ENCODE assay signal across 1 cellular context in genomic region chr6:30396833-30397479, GRCh38.
TF ChIP-seq lines count a peak whose summit lies in the region.

No MANE protein-coding gene starts in this region.

TF ChIP-seq in HepG2, 621 proteins besides CTCF, POLR2A, EP300 and RAD21 (continued from another document and continues in another):
- TF ChIP-seq TCF7L2 (IDR thresholded peaks at IDR 0.05; ENCODE audit: low read depth, low read length) (no peak), NFRKB (IDR thresholded peaks at IDR 0.05) (no peak), BRCA1 (CRISPR knock-in tag; IDR thresholded peaks at IDR 0.05) (no peak), ZNF549 (CRISPR knock-in tag; IDR thresholded peaks at IDR 0.05) (no peak), KDM6A (CRISPR knock-in tag; IDR thresholded peaks at IDR 0.05; ENCODE audit: low read depth) (no peak), SP5 (CRISPR knock-in tag; IDR thresholded peaks at IDR 0.05; ENCODE audit: borderline replicate concordance, low read depth) (0 out of 2 replicates have a peak, but pooled peaks have one; percentile 30), ZNF136 (CRISPR knock-in tag; IDR thresholded peaks at IDR 0.05; ENCODE audit: low read depth) (no peak), HOXA7 (CRISPR knock-in tag; IDR thresholded peaks at IDR 0.05) (no peak), ZNF292 (CRISPR knock-in tag; IDR thresholded peaks at IDR 0.05; ENCODE audit: borderline replicate concordance, low read depth) (no peak), CENPX (CRISPR knock-in tag; IDR thresholded peaks at IDR 0.05) (no peak), MBNL3 (CRISPR knock-in tag; conservative IDR thresholded peaks at IDR 0.05) (no peak), ARNT2 (CRISPR knock-in tag; IDR thresholded peaks at IDR 0.05; ENCODE audit: low read depth) (no peak), ZNF333 (CRISPR knock-in tag; IDR thresholded peaks at IDR 0.05; ENCODE audit: borderline replicate concordance) (no peak), MNT (IDR thresholded peaks at IDR 0.05) (no peak), NFIB (CRISPR knock-in tag; IDR thresholded peaks at IDR 0.05; ENCODE audit: borderline replicate concordance) (no peak), TSC22D2 (CRISPR knock-in tag; IDR thresholded peaks at IDR 0.05; ENCODE audit: borderline replicate concordance) (no peak), ZNF75D (CRISPR knock-in tag; IDR thresholded peaks at IDR 0.05; ENCODE audit: borderline replicate concordance) (no peak), CBX5 (CRISPR knock-in tag; IDR thresholded peaks at IDR 0.05; ENCODE audit: borderline replicate concordance) (no peak), MED8 (CRISPR knock-in tag; IDR thresholded peaks at IDR 0.05; ENCODE audit: insufficient replicate concordance) (no peak), ZBTB38 (CRISPR knock-in tag; IDR thresholded peaks at IDR 0.05) (no peak; the same call in 1 of the 2 replicates), ZFP82 (CRISPR knock-in tag; IDR thresholded peaks at IDR 0.05; ENCODE audit: borderline replicate concordance) (no peak), SCMH1 (CRISPR knock-in tag; IDR thresholded peaks at IDR 0.05; ENCODE audit: borderline replicate concordance) (no peak), ZGPAT (CRISPR knock-in tag; IDR thresholded peaks at IDR 0.05) (0 out of 2 replicates have a peak, but pooled peaks have one; percentile 31), TEAD3 (CRISPR knock-in tag; optimal IDR thresholded peaks at IDR 0.05; ENCODE audit: borderline replicate concordance) (peak; percentile 67), ZNF841 (CRISPR knock-in tag; IDR thresholded peaks at IDR 0.05; ENCODE audit: borderline replicate concordance) (no peak), MATR3 (CRISPR knock-in tag; IDR thresholded peaks at IDR 0.05) (no peak), MED1 (CRISPR knock-in tag; IDR thresholded peaks at IDR 0.05) (no peak), SYNCRIP (IDR thresholded peaks at IDR 0.05; ENCODE audit: insufficient read depth, low read depth, low read length) (no peak), HHEX (CRISPR knock-in tag; IDR thresholded peaks at IDR 0.05) (no peak), ZFX (CRISPR knock-in tag; IDR thresholded peaks at IDR 0.05; ENCODE audit: low read depth) (no peak), CHD4 (IDR thresholded peaks at IDR 0.05; ENCODE audit: borderline replicate concordance, low read length) (no peak), ZMYM4 (CRISPR knock-in tag; IDR thresholded peaks at IDR 0.05) (peak; percentile 47; the same call in 1 of the 2 replicates), CAMTA2 (CRISPR knock-in tag; IDR thresholded peaks at IDR 0.05; ENCODE audit: borderline replicate concordance) (no peak; the same call in 1 of the 2 replicates), NR2F6 (IDR thresholded peaks at IDR 0.05) (no peak), NR2F6 (CRISPR knock-in tag; IDR thresholded peaks at IDR 0.05) (peak; percentile 46; the same call in 1 of the 2 replicates), TBP (CRISPR knock-in tag; IDR thresholded peaks at IDR 0.05) (no peak), LRRFIP1 (CRISPR knock-in tag; conservative IDR thresholded peaks at IDR 0.05) (no peak), ZNF3 (CRISPR knock-in tag; IDR thresholded peaks at IDR 0.05) (no peak), GZF1 (CRISPR knock-in tag; IDR thresholded peaks at IDR 0.05) (no peak), CCAR2 (optimal IDR thresholded peaks at IDR 0.05; ENCODE audit: low read depth, low read length) (no peak), ZNF556 (CRISPR knock-in tag; IDR thresholded peaks at IDR 0.05; ENCODE audit: borderline replicate concordance) (no peak; the same call in 1 of the 2 replicates), ZFP90 (CRISPR knock-in tag; IDR thresholded peaks at IDR 0.05; ENCODE audit: borderline replicate concordance) (no peak), RFXAP (CRISPR knock-in tag; IDR thresholded peaks at IDR 0.05; ENCODE audit: borderline replicate concordance) (no peak), TOE1 (CRISPR knock-in tag; IDR thresholded peaks at IDR 0.05) (no peak), U2AF2 (IDR thresholded peaks at IDR 0.05; ENCODE audit: low read depth, low read length) (no peak), DPF2 (CRISPR knock-in tag; IDR thresholded peaks at IDR 0.05; ENCODE audit: borderline replicate concordance, low read depth) (no peak), SMC3 (IDR thresholded peaks at IDR 0.05; ENCODE audit: low read length) (peak; percentile 15; the same call in 1 of the 2 replicates), TP53 (CRISPR knock-in tag; conservative IDR thresholded peaks at IDR 0.05) (no peak), ZNF780A (CRISPR knock-in tag; IDR thresholded peaks at IDR 0.05) (no peak), SIX1 (CRISPR knock-in tag; IDR thresholded peaks at IDR 0.05; ENCODE audit: borderline replicate concordance) (no peak), KLF6 (CRISPR knock-in tag; IDR thresholded peaks at IDR 0.05) (no peak), ZNF772 (CRISPR knock-in tag; IDR thresholded peaks at IDR 0.05) (no peak), RFX1 (IDR thresholded peaks at IDR 0.05) (no peak), JUND (CRISPR knock-in tag; IDR thresholded peaks at IDR 0.05) (0 out of 2 replicates have a peak, but pooled peaks have one; percentile 23), PITX1 (CRISPR knock-in tag; IDR thresholded peaks at IDR 0.05) (no peak), ZNF138 (CRISPR knock-in tag; IDR thresholded peaks at IDR 0.05; ENCODE audit: low read depth) (no peak), ZNF30 (CRISPR knock-in tag; IDR thresholded peaks at IDR 0.05) (0 out of 2 replicates have a peak, but pooled peaks have one; percentile 49), ZNF496 (CRISPR knock-in tag; IDR thresholded peaks at IDR 0.05; ENCODE audit: insufficient replicate concordance) (no peak), ZNF234 (CRISPR knock-in tag; conservative IDR thresholded peaks at IDR 0.05) (no peak), ZBTB34 (CRISPR knock-in tag; IDR thresholded peaks at IDR 0.05) (no peak), ZNF253 (CRISPR knock-in tag; IDR thresholded peaks at IDR 0.05; ENCODE audit: borderline replicate concordance) (no peak), NFIC (IDR thresholded peaks at IDR 0.05; ENCODE audit: low read length) (no peak), ZNF441 (CRISPR knock-in tag; IDR thresholded peaks at IDR 0.05; ENCODE audit: borderline replicate concordance) (no peak), ZNF891 (CRISPR knock-in tag; IDR thresholded peaks at IDR 0.05) (0 out of 2 replicates have a peak, but pooled peaks have one; percentile 25)
- TF ChIP-seq, protein P1, sequence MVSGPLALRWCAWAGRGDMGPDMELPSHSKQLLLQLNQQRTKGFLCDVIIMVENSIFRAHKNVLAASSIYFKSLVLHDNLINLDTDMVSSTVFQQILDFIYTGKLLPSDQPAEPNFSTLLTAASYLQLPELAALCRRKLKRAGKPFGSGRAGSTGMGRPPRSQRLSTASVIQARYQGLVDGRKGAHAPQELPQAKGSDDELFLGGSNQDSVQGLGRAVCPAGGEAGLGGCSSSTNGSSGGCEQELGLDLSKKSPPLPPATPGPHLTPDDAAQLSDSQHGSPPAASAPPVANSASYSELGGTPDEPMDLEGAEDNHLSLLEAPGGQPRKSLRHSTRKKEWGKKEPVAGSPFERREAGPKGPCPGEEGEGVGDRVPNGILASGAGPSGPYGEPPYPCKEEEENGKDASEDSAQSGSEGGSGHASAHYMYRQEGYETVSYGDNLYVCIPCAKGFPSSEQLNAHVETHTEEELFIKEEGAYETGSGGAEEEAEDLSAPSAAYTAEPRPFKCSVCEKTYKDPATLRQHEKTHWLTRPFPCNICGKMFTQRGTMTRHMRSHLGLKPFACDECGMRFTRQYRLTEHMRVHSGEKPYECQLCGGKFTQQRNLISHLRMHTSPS (CRISPR knock-in tag; IDR thresholded peaks at IDR 0.05; ENCODE audit: low read depth), result no peak
- TF ChIP-seq, protein P2, sequence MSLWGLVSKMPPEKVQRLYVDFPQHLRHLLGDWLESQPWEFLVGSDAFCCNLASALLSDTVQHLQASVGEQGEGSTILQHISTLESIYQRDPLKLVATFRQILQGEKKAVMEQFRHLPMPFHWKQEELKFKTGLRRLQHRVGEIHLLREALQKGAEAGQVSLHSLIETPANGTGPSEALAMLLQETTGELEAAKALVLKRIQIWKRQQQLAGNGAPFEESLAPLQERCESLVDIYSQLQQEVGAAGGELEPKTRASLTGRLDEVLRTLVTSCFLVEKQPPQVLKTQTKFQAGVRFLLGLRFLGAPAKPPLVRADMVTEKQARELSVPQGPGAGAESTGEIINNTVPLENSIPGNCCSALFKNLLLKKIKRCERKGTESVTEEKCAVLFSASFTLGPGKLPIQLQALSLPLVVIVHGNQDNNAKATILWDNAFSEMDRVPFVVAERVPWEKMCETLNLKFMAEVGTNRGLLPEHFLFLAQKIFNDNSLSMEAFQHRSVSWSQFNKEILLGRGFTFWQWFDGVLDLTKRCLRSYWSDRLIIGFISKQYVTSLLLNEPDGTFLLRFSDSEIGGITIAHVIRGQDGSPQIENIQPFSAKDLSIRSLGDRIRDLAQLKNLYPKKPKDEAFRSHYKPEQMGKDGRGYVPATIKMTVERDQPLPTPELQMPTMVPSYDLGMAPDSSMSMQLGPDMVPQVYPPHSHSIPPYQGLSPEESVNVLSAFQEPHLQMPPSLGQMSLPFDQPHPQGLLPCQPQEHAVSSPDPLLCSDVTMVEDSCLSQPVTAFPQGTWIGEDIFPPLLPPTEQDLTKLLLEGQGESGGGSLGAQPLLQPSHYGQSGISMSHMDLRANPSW (CRISPR knock-in tag; IDR thresholded peaks at IDR 0.05; ENCODE audit: borderline replicate concordance), result no peak
- TF ChIP-seq, protein P3, sequence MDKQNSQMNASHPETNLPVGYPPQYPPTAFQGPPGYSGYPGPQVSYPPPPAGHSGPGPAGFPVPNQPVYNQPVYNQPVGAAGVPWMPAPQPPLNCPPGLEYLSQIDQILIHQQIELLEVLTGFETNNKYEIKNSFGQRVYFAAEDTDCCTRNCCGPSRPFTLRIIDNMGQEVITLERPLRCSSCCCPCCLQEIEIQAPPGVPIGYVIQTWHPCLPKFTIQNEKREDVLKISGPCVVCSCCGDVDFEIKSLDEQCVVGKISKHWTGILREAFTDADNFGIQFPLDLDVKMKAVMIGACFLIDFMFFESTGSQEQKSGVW (CRISPR knock-in tag; IDR thresholded peaks at IDR 0.05; ENCODE audit: borderline replicate concordance), result no peak
- TF ChIP-seq, protein P4, sequence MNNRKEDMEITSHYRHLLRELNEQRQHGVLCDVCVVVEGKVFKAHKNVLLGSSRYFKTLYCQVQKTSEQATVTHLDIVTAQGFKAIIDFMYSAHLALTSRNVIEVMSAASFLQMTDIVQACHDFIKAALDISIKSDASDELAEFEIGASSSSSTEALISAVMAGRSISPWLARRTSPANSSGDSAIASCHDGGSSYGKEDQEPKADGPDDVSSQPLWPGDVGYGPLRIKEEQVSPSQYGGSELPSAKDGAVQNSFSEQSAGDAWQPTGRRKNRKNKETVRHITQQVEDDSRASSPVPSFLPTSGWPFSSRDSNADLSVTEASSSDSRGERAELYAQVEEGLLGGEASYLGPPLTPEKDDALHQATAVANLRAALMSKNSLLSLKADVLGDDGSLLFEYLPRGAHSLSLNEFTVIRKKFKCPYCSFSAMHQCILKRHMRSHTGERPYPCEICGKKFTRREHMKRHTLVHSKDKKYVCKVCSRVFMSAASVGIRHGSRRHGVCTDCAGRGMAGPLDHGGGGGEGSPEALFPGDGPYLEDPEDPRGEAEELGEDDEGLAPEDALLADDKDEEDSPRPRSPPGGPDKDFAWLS (CRISPR knock-in tag; IDR thresholded peaks at IDR 0.05; ENCODE audit: borderline replicate concordance), result no peak
